ENCODE assay signal across 29 cellular contexts in genomic region chr7:121101621-121102020, GRCh38.
"Had no signal": no experiment of that assay in that cellular context is flagged by ENCODE, and none has a peak within 500 bp of the region (broad histone marks: within the 10 kb centered on the region; RNA-seq: fewer than 3 reads in every experiment).

No MANE protein-coding gene starts in this region.

- H3K4me1 ChIP-seq: esophagus squamous epithelium, neural progenitor cell, parathyroid adenoma, right lobe of liver, suprapubic skin, transverse colon, upper lobe of right lung had no signal

- H3K9me3 ChIP-seq: esophagus squamous epithelium, mucosa of descending colon, right lobe of liver, suprapubic skin, transverse colon, upper lobe of right lung, uterus had no signal

- H3K36me3 Mint-ChIP-seq: immature natural killer cell, naive B cell, neural progenitor cell had no signal

- H3K4me3 Mint-ChIP-seq: immature natural killer cell; memory B cell; naive B cell; nephron; neural progenitor cell; stimulated activated naive CD8-positive, alpha-beta T cell treated with anti-CD3 and anti-CD28 coated beads, Interleukin-15, amount 100 ng/mL, for 72 hours had no signal

- DNase-seq: dermis blood vessel endothelial cell; effector memory CD4-positive, alpha-beta T cell; erythroblast; esophagus squamous epithelium; head of caudate nucleus; immature natural killer cell; islet precursor cell; kidney glomerular epithelial cell; left colon; left ventricle myocardium superior; mucosa of descending colon; naive B cell; right lobe of liver; small intestine; stimulated activated CD4-positive, alpha-beta T cell treated with anti-CD3 and anti-CD28 coated beads, Interleukin-15, amount 100 ng/mL, for 24 hours; stimulated activated CD4-positive, alpha-beta T cell treated with anti-CD3 and anti-CD28 coated beads, Interleukin-2, amount 100 ng/mL, for 48 hours; stimulated activated naive CD4-positive, alpha-beta T cell; stimulated activated naive CD8-positive, alpha-beta T cell treated with anti-CD3 and anti-CD28 coated beads, Interleukin-15, amount 100 ng/mL, for 72 hours; transverse colon; upper lobe of right lung; uterus had no signal

- H3K27me3 Mint-ChIP-seq: memory B cell; naive B cell; progenitor cell of endocrine pancreas; stimulated activated naive CD8-positive, alpha-beta T cell treated with anti-CD3 and anti-CD28 coated beads, Interleukin-15, amount 100 ng/mL, for 72 hours had no signal

- H2AFZ ChIP-seq: parathyroid adenoma had no signal

- H3K4me1 Mint-ChIP-seq: immature natural killer cell; stimulated activated naive CD8-positive, alpha-beta T cell treated with anti-CD3 and anti-CD28 coated beads, Interleukin-15, amount 100 ng/mL, for 72 hours had no signal

- ATAC-seq: left colon; mucosa of descending colon; right lobe of liver; stimulated activated naive CD8-positive, alpha-beta T cell treated with anti-CD3 and anti-CD28 coated beads, Interleukin-15, amount 100 ng/mL, for 72 hours had no signal

- H3K4me3 ChIP-seq: coronary artery, esophagus squamous epithelium, lung, mucosa of descending colon, neural progenitor cell, right lobe of liver, suprapubic skin, transverse colon, upper lobe of right lung, uterus had no signal

- H3K27ac Mint-ChIP-seq: immature natural killer cell; memory B cell; nephron; neural progenitor cell; progenitor cell of endocrine pancreas; stimulated activated naive CD8-positive, alpha-beta T cell treated with anti-CD3 and anti-CD28 coated beads, Interleukin-15, amount 100 ng/mL, for 72 hours had no signal

- H3K4me2 ChIP-seq: neural progenitor cell had no signal

- H3K79me2 ChIP-seq: parathyroid adenoma had no signal

- H3K27ac ChIP-seq: coronary artery, esophagus squamous epithelium, neural progenitor cell, parathyroid adenoma, right lobe of liver, suprapubic skin, transverse colon, upper lobe of right lung, uterus had no signal

- H3K36me3 ChIP-seq: esophagus squamous epithelium, neural progenitor cell, suprapubic skin, transverse colon, upper lobe of right lung, uterus had no signal

- H3K9me3 Mint-ChIP-seq: immature natural killer cell; memory B cell; naive B cell; nephron; neural progenitor cell; stimulated activated naive CD8-positive, alpha-beta T cell treated with anti-CD3 and anti-CD28 coated beads, Interleukin-15, amount 100 ng/mL, for 72 hours had no signal

- H3K27me3 ChIP-seq: esophagus squamous epithelium, neural progenitor cell, right lobe of liver, suprapubic skin, transverse colon, upper lobe of right lung, uterus had no signal
